Comparison of ENCODE assay signal across 25 cellular contexts in genomic region chr6:153994004-153994403, GRCh38. TPM values are rescaled to one million over a fixed set of nuclear protein-coding genes. Genes with fewer than 3 reads are reported as not detected.
"Had no signal": no experiment of that assay in that cellular context is flagged by ENCODE, and none has a peak within 500 bp of the region (broad histone marks: within the 10 kb centered on the region; RNA-seq: fewer than 3 reads in every experiment).

No MANE protein-coding gene starts in this region.

- H3K27ac ChIP-seq: PC-9, Peyer's patch, SJCRH30 had no signal

- H3K4me3 ChIP-seq: MG63, PC-9, Peyer's patch, SJCRH30 had no signal

- DNase-seq: IMR-90, Karpas-422, KG1, MG63, NCI-H1092 treated with DMSO at 0.1 percent for 48 hours, NCI-H1436, NCI-H187, NCI-H2029, NCI-H2081 treated with DMSO at 0.1 percent for 48 hours, NCI-H2227 treated with DMSO at 0.1 percent for 48 hours, NCI-H524, NCI-H526 treated with DMSO at 0.1 percent for 48 hours, NCI-H748 treated with DMSO at 0.1 percent for 48 hours, PC-9, Peyer's patch, SHP77 treated with DMSO at 0.1 percent for 48 hours, SJCRH30, SW 1271, T-cell had no signal

- H3K9me3 ChIP-seq: MG63, Peyer's patch, SJCRH30 had no signal

- H3K4me1 ChIP-seq: Peyer's patch, SJCRH30 had no signal

- H2AFZ ChIP-seq: PC-9 had no signal

- H3K36me3 ChIP-seq: MG63, Peyer's patch, SJCRH30 had no signal

- FAIRE-seq: HepG2 had no signal

- ATAC-seq: HepG2, Right ventricle myocardium inferior, T-cell had no signal

- H3K27me3 ChIP-seq: MG63, Peyer's patch, SJCRH30 had no signal

- H3K4me2 ChIP-seq: PC-9 had no signal

RNA-seq across cellular contexts. Expression of gene OPRM1, which starts 45.0 kb away (rescaled TPM):
- total RNA-seq: HepG2, HT1080, IMR-90, NCI-H460, OCI-LY7, PC-9, Peyer's patch, Right ventricle myocardium inferior, RPMI7951, SJCRH30, T-cell had no signal
- polyA plus RNA-seq: HepG2, IMR-90 had no signal
